In genomic region chr4:143402776-143403550, GRCh38 we compare ENCODE assay signal across 8 cellular contexts.
DNase-seq lines count a peak whose midpoint lies in the region; ATAC-seq and TF ChIP-seq lines count a peak whose summit lies in the region.
"Had no signal": no experiment of that assay in that cellular context is flagged by ENCODE, and none has a peak within 500 bp of the region (broad histone marks: within the 10 kb centered on the region; RNA-seq: fewer than 3 reads in every experiment).

No MANE protein-coding gene starts in this region.

- no peak for TF ChIP-seq POLR2A in gastroesophageal sphincter (IDR thresholded peaks at IDR 0.05)
- TF ChIP-seq POLR2A in testis (IDR thresholded peaks at IDR 0.05) = no peak

- intact Hi-C loops in testis (cut with DNase I; ENCODE audit: low total_unique reads) = no loop called here

- H3K36me3 ChIP-seq in gastroesophageal sphincter (no peaks in the 10 kb centered on the region), testis (ENCODE audit: low read depth, missing control alignments) (no peaks in the 10 kb centered on the region)

- peak; percentile 30 for ATAC-seq in GM19351 (IDR thresholded peaks at IDR 0.05; ENCODE audit: unreplicated experiment)
- peak; percentile 23 for ATAC-seq in HG03565 (IDR thresholded peaks at IDR 0.05; ENCODE audit: unreplicated experiment)
- no peak for ATAC-seq in gastroesophageal sphincter
- no peak for ATAC-seq in GM21528 (IDR thresholded peaks at IDR 0.05; ENCODE audit: low FRiP score, unreplicated experiment)

- no peaks in the 10 kb centered on the region for H3K9me3 ChIP-seq in gastroesophageal sphincter
- H3K9me3 ChIP-seq in testis = no peaks in the 10 kb centered on the region

- TF ChIP-seq EP300 in gastroesophageal sphincter (IDR thresholded peaks at IDR 0.05) = no peak

- TF ChIP-seq CTCF in gastroesophageal sphincter (IDR thresholded peaks at IDR 0.05) (no peak), testis (IDR thresholded peaks at IDR 0.05) (no peak)

- WGBS in gastroesophageal sphincter (ENCODE audit: low coverage in 1 of 2), 2 donors = 15 to 40% methylated on average over 2 to 3 of the region's 4 CpGs
- WGBS in testis, 2 donors = 61% methylated on average over 4 of the region's 4 CpGs

- H3K27me3 ChIP-seq in gastroesophageal sphincter = no peaks in the 10 kb centered on the region
- H3K27me3 ChIP-seq in testis = no peaks in the 10 kb centered on the region

- H3K4me3 ChIP-seq in gastroesophageal sphincter (no peak overlapping the region), testis (no peak overlapping the region)

- peaks cover 26 to 90% (median 57%) of the 10 kb centered on the region in 3 donors for H3K4me1 ChIP-seq in gastroesophageal sphincter
- H3K4me1 ChIP-seq in testis = peaks cover 38% of the 10 kb centered on the region

- H3K27ac ChIP-seq in gastroesophageal sphincter = peak overlapping the region; percentile 6 to 70 (median 46)
- H3K27ac ChIP-seq in testis = peak overlapping the region; percentile 3 to 26

- DNase-seq in testis = no peak
- no peak for DNase-seq in T-helper 9 cell
- DNase-seq in GF-D8 (lab: John Stamatoyannopoulos, UW) = no peak
- DNase-seq: NCI-H2107 had no signal

Comparison
In these comparisons a context has a peak if more than half of its experiments do, and no peak if none do; other contexts are left out.
1. ATAC-seq: peak in GM19351 (single experiment) and HG03565 (single experiment); none in gastroesophageal sphincter (single experiment) and GM21528 (single experiment).